2 cellular contexts compared by ENCODE assay signal in the genomic region with DNA sequence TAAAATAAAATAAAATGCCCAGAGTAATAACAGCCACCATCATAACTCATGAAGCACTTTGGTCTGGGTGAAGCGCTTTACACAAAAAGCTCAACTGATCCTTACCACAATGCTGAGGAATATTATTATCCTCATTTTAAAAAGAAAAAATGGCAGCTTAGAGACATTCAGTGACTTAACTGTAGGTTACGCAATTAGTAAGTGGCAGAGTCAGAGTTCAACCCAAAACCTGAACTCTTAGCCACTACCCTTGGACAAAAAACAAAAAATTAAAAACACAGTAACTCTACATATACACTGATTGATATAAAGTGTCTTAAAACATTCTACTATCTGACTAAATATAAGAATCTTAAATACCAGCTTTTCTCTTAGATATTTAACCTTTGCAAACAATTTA.
TF ChIP-seq lines count a peak whose summit lies in the region.

No MANE protein-coding gene starts in this region.

TF ChIP-seq in IMR-90, 13 proteins besides CTCF, POLR2A, EP300 and RAD21:
- TF ChIP-seq MAZ (IDR thresholded peaks at IDR 0.05; ENCODE audit: borderline replicate concordance, low read depth, low read length), result no peak
- TF ChIP-seq CEBPB (IDR thresholded peaks at IDR 0.05; ENCODE audit: low read depth, low read length), result peak; percentile 51

TF ChIP-seq in HepG2, 621 proteins besides CTCF, POLR2A, EP300 and RAD21:
- TF ChIP-seq CEBPG (CRISPR knock-in tag; IDR thresholded peaks at IDR 0.05) (0 out of 2 replicates have a peak, but pooled peaks have one; percentile 20), CEBPB (IDR thresholded peaks at IDR 0.05; ENCODE audit: borderline replicate concordance, low read depth, low read length) (0 out of 2 replicates have a peak, but pooled peaks have one; percentile 14), GZF1 (CRISPR knock-in tag; IDR thresholded peaks at IDR 0.05) (no peak), ZNF547 (CRISPR knock-in tag; IDR thresholded peaks at IDR 0.05) (no peak)
TF ChIP-seq in HepG2: peak in this region for 2.
